Comparison of ENCODE assay signal across 3 cellular contexts in genomic region chrX:1792636-1793035, GRCh38.
"Had no signal": no experiment of that assay in that cellular context is flagged by ENCODE, and none has a peak within 500 bp of the region (broad histone marks: within the 10 kb centered on the region; RNA-seq: fewer than 3 reads in every experiment).

No MANE protein-coding gene starts in this region.

- DNase-seq: GDM1, GF-D8 had no signal

- ATAC-seq: GM12878 had no signal

- H3K4me3 ChIP-seq: GM12878 had no signal
